In genomic region chr7:19815546-19815945, GRCh38 we compare ENCODE assay signal across 1 cellular context.
TF ChIP-seq lines count a peak whose summit lies in the region.

No MANE protein-coding gene starts in this region.

TF ChIP-seq in GM23338, 12 proteins besides CTCF, POLR2A, EP300 and RAD21 (continued from another document):
- no peak for TF ChIP-seq ZNF462 (CRISPR knock-in tag; IDR thresholded peaks at IDR 0.05)
- TF ChIP-seq EZH2phosphoT487 (IDR thresholded peaks at IDR 0.05; ENCODE audit: unreplicated experiment): no peak
- no peak for TF ChIP-seq ZNF331 (CRISPR knock-in tag; IDR thresholded peaks at IDR 0.05; ENCODE audit: low read depth)
- TF ChIP-seq EZH2 (IDR thresholded peaks at IDR 0.05; ENCODE audit: low read depth, unreplicated experiment): no peak
- TF ChIP-seq NANOG (IDR thresholded peaks at IDR 0.05; ENCODE audit: borderline replicate concordance): no peak
- no peak for TF ChIP-seq CREB1 (CRISPR knock-in tag; IDR thresholded peaks at IDR 0.05; ENCODE audit: low read depth)
TF ChIP-seq in GM23338: peak in this region for 0.
